ENCODE assay signal across 33 cellular contexts in genomic region chr13:36789061-36789460, GRCh38. TPM values are rescaled to one million over a fixed set of nuclear protein-coding genes. Genes with fewer than 3 reads are reported as not detected.
A peak's percentile ranks its signal among the peaks of the same experiment; 100 is the strongest.
DNase-seq lines count a peak whose midpoint lies in the region; ATAC-seq, FAIRE-seq and TF ChIP-seq lines count a peak whose summit lies in the region.
"Had no signal": no experiment of that assay in that cellular context is flagged by ENCODE, and none has a peak within 500 bp of the region (broad histone marks: within the 10 kb centered on the region; RNA-seq: fewer than 3 reads in every experiment).

No MANE protein-coding gene starts in this region.

- H3K4me3 ChIP-seq in KMS-11 (IDR thresholded peaks at IDR 0.05; ENCODE audit: insufficient read depth, low read depth, low read length) (no peak overlapping the region), K562 (no peak overlapping the region), pancreas (no peak overlapping the region)
- H3K4me3 ChIP-seq: colonic mucosa, left ventricle myocardium inferior, upper lobe of left lung had no signal

- H3K27me3 ChIP-seq in KMS-11 (ENCODE audit: insufficient read depth, low read depth) (no peaks in the 10 kb centered on the region), K562 (ENCODE audit: control insufficient read depth in 2 of 2, insufficient read depth in 2 of 2, low read length in 2 of 2) (peaks cover 6 to 13% of the 10 kb centered on the region in 2 experiments; a peak in 3 of 5 replicates), pancreas (no peaks in the 10 kb centered on the region)
- H3K27me3 ChIP-seq: colonic mucosa, upper lobe of left lung had no signal

- H3K27ac Mint-ChIP-seq in activated CD4-positive, alpha-beta T cell treated with anti-CD3 and anti-CD28 coated beads for 36 hours = no peak overlapping the region
- no peak overlapping the region for H3K27ac Mint-ChIP-seq in stimulated activated effector memory CD8-positive, alpha-beta T cell treated with anti-CD3 and anti-CD28 coated beads, Interleukin-12 subunit alpha, Interleukin-12 subunit beta, amount 100 ng/mL, for 72 hours
- H3K27ac Mint-ChIP-seq: activated CD4-positive, alpha-beta memory T cell treated with anti-CD3 and anti-CD28 coated beads, Interleukin-2, amount 10 ng/mL, durations not matched to agents 7 days and 5 days; activated naive CD8-positive, alpha-beta T cell; CD4-positive, CD25-positive, alpha-beta regulatory T cell had no signal

- H3K79me2 ChIP-seq in KMS-11 (ENCODE audit: insufficient read depth, low read depth) = no peaks in the 10 kb centered on the region
- no peaks in the 10 kb centered on the region for H3K79me2 ChIP-seq in K562 (ENCODE audit: control insufficient read depth, insufficient read depth, low read length)
- H3K79me2 ChIP-seq: parathyroid adenoma had no signal

- H4K20me1 ChIP-seq in KMS-11 (ENCODE audit: insufficient read depth) (no peaks in the 10 kb centered on the region), K562 (replicated peaks; ENCODE audit: control insufficient read depth, insufficient read depth, low read length) (no peaks in the 10 kb centered on the region)

- no peaks in the 10 kb centered on the region for H3K4me1 Mint-ChIP-seq in activated CD4-positive, alpha-beta T cell treated with anti-CD3 and anti-CD28 coated beads for 36 hours
- no peaks in the 10 kb centered on the region for H3K4me1 Mint-ChIP-seq in stimulated activated effector memory CD8-positive, alpha-beta T cell treated with anti-CD3 and anti-CD28 coated beads, Interleukin-12 subunit alpha, Interleukin-12 subunit beta, amount 100 ng/mL, for 72 hours
- H3K4me1 Mint-ChIP-seq: activated CD4-positive, alpha-beta memory T cell treated with anti-CD3 and anti-CD28 coated beads, Interleukin-2, amount 10 ng/mL, durations not matched to agents 7 days and 5 days; CD4-positive, CD25-positive, alpha-beta regulatory T cell had no signal

- no peaks in the 10 kb centered on the region for H3K9me1 ChIP-seq in K562 (ENCODE audit: control insufficient read depth, insufficient read depth, low read length)

- CTCF ChIA-PET in activated CD4-positive, alpha-beta T cell treated with anti-CD3 and anti-CD28 coated beads for 36 hours (lab: Charles Lee) = interaction anchor here (0.6 to 0.7 kb wide), 2 partner anchors 97 to 213 kb away, joined by 3 read pairs; no protein-coding TSS in a partner anchor
- CTCF ChIA-PET in K562 (lab: Yijun Ruan, JAX; ENCODE audit: low intra/inter-chr PET ratio) = no interaction called here

- FAIRE-seq in K562 (lab: Jason Lieb, UNC) (no peak), pancreas (lab: Jason Lieb, UNC) (no peak)
- FAIRE-seq: A204.1, D721Med, islet of Langerhans, small intestine had no signal

- no peak for TF ChIP-seq POLR2A in K562 (conservative IDR thresholded peaks at IDR 0.05)

- no TSS peak for BruUV-seq in K562 (replicated peaks; lab: Mats Ljungman, UMichigan)

- TF ChIP-seq EP300 in K562 (IDR thresholded peaks at IDR 0.05; ENCODE audit: low read length) = no peak

- H3K4me1 ChIP-seq in KMS-11 (ENCODE audit: low read depth, poor library complexity, severe bottlenecking) = peaks cover 20% of the 10 kb centered on the region
- no peaks in the 10 kb centered on the region for H3K4me1 ChIP-seq in K562 (replicated peaks in 1 of 2; ENCODE audit: control insufficient read depth in 2 of 2, insufficient read depth in 2 of 2, low read length in 2 of 2)
- H3K4me1 ChIP-seq in pancreas = no peaks in the 10 kb centered on the region
- H3K4me1 ChIP-seq: colonic mucosa, left ventricle myocardium inferior, parathyroid adenoma, upper lobe of left lung had no signal

- peaks cover 19% of the 10 kb centered on the region for H3K27me3 Mint-ChIP-seq in activated CD4-positive, alpha-beta T cell treated with anti-CD3 and anti-CD28 coated beads for 36 hours

- H3K4me2 ChIP-seq in KMS-11 (peak overlapping the region; percentile 4; the same call in 1 of the 2 replicates), K562 (ENCODE audit: insufficient read depth, low read length) (no peak overlapping the region)

- in situ Hi-C loops in K562 (cut with MboI) = no loop called here

- H3K27ac ChIP-seq in KMS-11 (no peak overlapping the region), K562 (ENCODE audit: extremely low read depth, low read depth, low read length) (no peak overlapping the region), pancreas (no peak overlapping the region)
- H3K27ac ChIP-seq: colonic mucosa, left ventricle myocardium inferior, parathyroid adenoma, upper lobe of left lung had no signal

- no peaks in the 10 kb centered on the region for H3K36me3 ChIP-seq in KMS-11 (ENCODE audit: insufficient read depth)
- H3K36me3 ChIP-seq in K562 (ENCODE audit: control insufficient read depth, insufficient read depth, low read length) = no peaks in the 10 kb centered on the region
- H3K36me3 ChIP-seq in pancreas = no peaks in the 10 kb centered on the region
- H3K36me3 ChIP-seq: colonic mucosa, left ventricle myocardium inferior, upper lobe of left lung had no signal

- no peak for TF ChIP-seq RAD21 in K562 (CRISPR knock-in tag; conservative IDR thresholded peaks at IDR 0.05 in 1 of 2, IDR thresholded peaks at IDR 0.05 in 1 of 2)

- DNase-seq in activated CD4-positive, alpha-beta T cell treated with anti-CD3 and anti-CD28 coated beads for 36 hours = no peak
- DNase-seq in activated CD4-positive, alpha-beta T cell treated with anti-CD3 and anti-CD28 coated beads for 4 hours = no peak
- DNase-seq in K562 (ENCODE audit: extremely low read depth in 1 of 4, low spot score in 3 of 4) = peak in 1 of 4 experiments; percentile 8
- no peak for DNase-seq in stimulated activated effector memory CD8-positive, alpha-beta T cell treated with anti-CD3 and anti-CD28 coated beads, Interleukin-12 subunit alpha, Interleukin-12 subunit beta, amount 100 ng/mL, for 72 hours (ENCODE audit: low spot score in 2 of 2)
- DNase-seq in AG08396 (ENCODE audit: low spot score) = no peak
- no peak for DNase-seq in pancreas
- no peak for DNase-seq in nucleus accumbens (lab: John Stamatoyannopoulos, UW)
- DNase-seq: activated CD4-positive, alpha-beta memory T cell treated with anti-CD3 and anti-CD28 coated beads, Interleukin-2, amount 10 ng/mL, durations not matched to agents 7 days and 5 days; activated CD4-positive, CD25-positive, alpha-beta regulatory T cell treated with anti-CD3 and anti-CD28 coated beads, Interleukin-2, amount 50 U/mL, for 72 hours; activated effector memory CD4-positive, alpha-beta T cell treated with Interleukin-2 at 50 U/mL for 16 hours; AML-193; aorta; CD4-positive, CD25-positive, alpha-beta regulatory T cell; colonic mucosa; effector CD8-positive, alpha-beta T cell; head of caudate nucleus; KBM-7; left ventricle myocardium inferior; mesendoderm; NCI-H1417 treated with DMSO at 0.1 percent for 48 hours; NCI-H2029 treated with DMSO at 0.1 percent for 48 hours; NCI-H526; SHP77; small intestine; stimulated activated naive CD4-positive, alpha-beta T cell; T-helper 2 cell; upper lobe of left lung had no signal

- POLR2A ChIA-PET in activated CD4-positive, alpha-beta T cell treated with anti-CD3 and anti-CD28 coated beads for 36 hours (lab: Charles Lee) = no interaction called here
- POLR2A ChIA-PET in K562 (lab: Yijun Ruan, JAX) = no interaction called here

- H3K9me3 ChIP-seq in K562 (replicated peaks; ENCODE audit: control insufficient read depth, insufficient read depth, low read depth, low read length) (no peaks in the 10 kb centered on the region), pancreas (no peaks in the 10 kb centered on the region)
- H3K9me3 ChIP-seq: colonic mucosa, left ventricle myocardium inferior, upper lobe of left lung had no signal

- WGBS in K562 (ENCODE audit: insufficient coverage, low coverage, missing lambda C conversion rate) = 0% methylated on average over 3 of the region's 3 CpGs
- WGBS in pancreas, 2 donors = 95 to 96% methylated on average over 3 of the region's 3 CpGs

- H3K4me3 Mint-ChIP-seq in activated CD4-positive, alpha-beta T cell treated with anti-CD3 and anti-CD28 coated beads for 36 hours = no peak overlapping the region
- no peak overlapping the region for H3K4me3 Mint-ChIP-seq in stimulated activated effector memory CD8-positive, alpha-beta T cell treated with anti-CD3 and anti-CD28 coated beads, Interleukin-12 subunit alpha, Interleukin-12 subunit beta, amount 100 ng/mL, for 72 hours
- H3K4me3 Mint-ChIP-seq: activated CD4-positive, alpha-beta memory T cell treated with anti-CD3 and anti-CD28 coated beads, Interleukin-2, amount 10 ng/mL, durations not matched to agents 7 days and 5 days; activated naive CD8-positive, alpha-beta T cell; CD4-positive, CD25-positive, alpha-beta regulatory T cell had no signal

- H2AFZ ChIP-seq in KMS-11 (ENCODE audit: low read depth) (no peak overlapping the region), K562 (ENCODE audit: low read depth, low read length) (no peak overlapping the region)
- H2AFZ ChIP-seq: parathyroid adenoma had no signal

- TF ChIP-seq CTCF in KMS-11 (conservative IDR thresholded peaks at IDR 0.05; ENCODE audit: low read depth, low read length) (no peak), K562 (IDR thresholded peaks at IDR 0.05 in 2 of 3, conservative IDR thresholded peaks at IDR 0.05 in 1 of 3; ENCODE audit: insufficient read depth in 2 of 3, low read depth in 1 of 3, low read length in 3 of 3) (no peak), pancreas (IDR thresholded peaks at IDR 0.05) (no peak)

- intact Hi-C loops in activated CD4-positive, alpha-beta T cell treated with anti-CD3 and anti-CD28 coated beads for 36 hours (cut with DNase I, micrococcal nuclease) = no loop called here
- intact Hi-C loops in K562 (cut with micrococcal nuclease) (no loop called here), pancreas (cut with DNase I) (no loop called here)

- H3K36me3 Mint-ChIP-seq in activated CD4-positive, alpha-beta T cell treated with anti-CD3 and anti-CD28 coated beads for 36 hours (ENCODE audit: low read depth) = no peaks in the 10 kb centered on the region
- no peaks in the 10 kb centered on the region for H3K36me3 Mint-ChIP-seq in stimulated activated effector memory CD8-positive, alpha-beta T cell treated with anti-CD3 and anti-CD28 coated beads, Interleukin-12 subunit alpha, Interleukin-12 subunit beta, amount 100 ng/mL, for 72 hours
- H3K36me3 Mint-ChIP-seq: activated naive CD8-positive, alpha-beta T cell; CD4-positive, CD25-positive, alpha-beta regulatory T cell had no signal

- peak; percentile 30 for ATAC-seq in activated CD4-positive, alpha-beta T cell treated with anti-CD3 and anti-CD28 coated beads for 36 hours
- ATAC-seq in K562 (peak; percentile 60), pancreas (no peak)
- peak; percentile 44 for ATAC-seq in stimulated activated effector memory CD8-positive, alpha-beta T cell treated with anti-CD3 and anti-CD28 coated beads, Interleukin-12 subunit alpha, Interleukin-12 subunit beta, amount 100 ng/mL, for 72 hours

- no peak overlapping the region for H3K9ac ChIP-seq in KMS-11
- no peak overlapping the region for H3K9ac ChIP-seq in K562 (ENCODE audit: insufficient read depth in 1 of 2, low read depth in 2 of 2, low read length in 2 of 2)
- H3K9ac ChIP-seq: parathyroid adenoma had no signal

- no peaks in the 10 kb centered on the region for H3K9me3 Mint-ChIP-seq in activated CD4-positive, alpha-beta T cell treated with anti-CD3 and anti-CD28 coated beads for 36 hours (ENCODE audit: low read depth)
- no peaks in the 10 kb centered on the region for H3K9me3 Mint-ChIP-seq in stimulated activated effector memory CD8-positive, alpha-beta T cell treated with anti-CD3 and anti-CD28 coated beads, Interleukin-12 subunit alpha, Interleukin-12 subunit beta, amount 100 ng/mL, for 72 hours
- H3K9me3 Mint-ChIP-seq: activated CD4-positive, alpha-beta memory T cell treated with anti-CD3 and anti-CD28 coated beads, Interleukin-2, amount 10 ng/mL, durations not matched to agents 7 days and 5 days had no signal

RNA-seq across cellular contexts. Expression of gene RFXAP, which starts 30.0 kb away (rescaled TPM):
- 10 to 100 TPM; 10.1 to 13.8 TPM for total RNA-seq in activated CD4-positive, alpha-beta T cell treated with anti-CD3 and anti-CD28 coated beads for 36 hours
- total RNA-seq in K562 (2011; cell fraction: chromatin; rRNA removed; ENCODE audit: low replicate concordance) = 4.6 and 10.9 TPM in 2 replicates
- total RNA-seq in K562 (2011; cell fraction: nucleolus; rRNA removed) = 2.5 and 3.7 TPM in 2 replicates
- 8.8 and 16.9 TPM in 2 replicates for total RNA-seq in K562 (2011; cell fraction: nucleoplasm; rRNA removed)
- total RNA-seq in K562 (2014; rRNA removed) (2.4 and 3.2 TPM in 2 replicates), K562 (2014; rRNA removed; fragmentation: Illumina TruSeq; extraction: Trizol) (2.9 and 3.7 TPM in 2 replicates), K562 (2015; rRNA removed; fragmentation: Illumina TruSeq; extraction: Trizol) (2.8 and 2.9 TPM in 2 replicates), K562 (2021) (7.0 and 9.7 TPM in 2 replicates), pancreas (1 to 10 TPM; 2.0 to 3.1 (median 2.3) TPM)
- polyA plus RNA-seq in K562 (2011; rRNA removed) (8.1 and 8.6 TPM in 2 replicates), K562 (2014; fragmentation: Illumina TruSeq; extraction: Trizol) (6.1 and 6.9 TPM in 2 replicates), K562 (2014; fragmentation: Nextera tagmentation; extraction: Ambion mirVana) (1 to 10 TPM; 2.1 to 2.7 TPM), K562 (2014; rRNA removed) (8.0 and 8.2 TPM in 2 replicates), pancreas (1 to 10 TPM; 1.8 to 4.1 TPM)
- polyA plus RNA-seq in K562 (2011; cell fraction: cytosol; rRNA removed) = 2.1 and 4.2 TPM in 2 replicates
- polyA plus RNA-seq in K562 (2011; cell fraction: nucleus; rRNA removed) = 7.7 and 12.5 TPM in 2 replicates
- 8.0 and 8.4 TPM in 2 replicates for polyA plus RNA-seq in K562 (2012)
- 2.6 and 3.8 TPM in 2 replicates for polyA minus RNA-seq in K562 (2011; rRNA and poly(A)+ RNA removed)
- polyA minus RNA-seq in K562 (2011; cell fraction: cytosol; rRNA and poly(A)+ RNA removed) = 1.0 and 2.9 TPM in 2 replicates
- polyA minus RNA-seq in K562 (2011; cell fraction: nucleus; rRNA and poly(A)+ RNA removed) = 2.0 and 3.6 TPM in 2 replicates

Comparison
In these comparisons a context has a peak if more than half of its experiments do, and no peak if none do; other contexts are left out.
1. ATAC-seq: peak in activated CD4-positive, alpha-beta T cell treated with anti-CD3 and anti-CD28 coated beads for 36 hours (single experiment), K562 (single experiment) and stimulated activated effector memory CD8-positive, alpha-beta T cell treated with anti-CD3 and anti-CD28 coated beads, Interleukin-12 subunit alpha, Interleukin-12 subunit beta, amount 100 ng/mL, for 72 hours (single experiment); none in pancreas (0 of 4).